34 cellular contexts compared by ENCODE assay signal in genomic region chr20:54658525-54658924, GRCh38.
"Had no signal": no experiment of that assay in that cellular context is flagged by ENCODE, and none has a peak within 500 bp of the region (broad histone marks: within the 10 kb centered on the region; RNA-seq: fewer than 3 reads in every experiment).

No MANE protein-coding gene starts in this region.

- H3K27me3 ChIP-seq: MG63 had no signal

- H3K9me3 ChIP-seq: MG63 had no signal

- H3K36me3 ChIP-seq: MG63 had no signal

- DNase-seq: Karpas-422, Kasumi-1, MG63, MM.1S, MV-4-11, NCI-H1048, NCI-H1092, NCI-H1092 treated with DMSO at 0.1 percent for 48 hours, NCI-H1105, NCI-H1105 treated with DMSO at 0.1 percent for 48 hours, NCI-H1417, NCI-H1417 treated with DMSO at 0.1 percent for 48 hours, NCI-H1436, NCI-H1436 treated with DMSO at 0.1 percent for 48 hours, NCI-H146, NCI-H1694, NCI-H1694 treated with DMSO at 0.1 percent for 48 hours, NCI-H187, NCI-H187 treated with DMSO at 0.1 percent for 48 hours, NCI-H1930, NCI-H2029, NCI-H2029 treated with DMSO at 0.1 percent for 48 hours, NCI-H2081, NCI-H2081 treated with DMSO at 0.1 percent for 48 hours, NCI-H2107, NCI-H2171, NCI-H2171 treated with DMSO at 0.1 percent for 48 hours, NCI-H2227 treated with DMSO at 0.1 percent for 48 hours, NCI-H345, NCI-H446, NCI-H446 treated with DMSO at 0.1 percent for 48 hours, NCI-H510A, NCI-H510A treated with DMSO at 0.1 percent for 48 hours had no signal

- H3K4me3 ChIP-seq: MG63 had no signal

- H3K27ac ChIP-seq: KMS-11 had no signal
